In the genomic region with DNA sequence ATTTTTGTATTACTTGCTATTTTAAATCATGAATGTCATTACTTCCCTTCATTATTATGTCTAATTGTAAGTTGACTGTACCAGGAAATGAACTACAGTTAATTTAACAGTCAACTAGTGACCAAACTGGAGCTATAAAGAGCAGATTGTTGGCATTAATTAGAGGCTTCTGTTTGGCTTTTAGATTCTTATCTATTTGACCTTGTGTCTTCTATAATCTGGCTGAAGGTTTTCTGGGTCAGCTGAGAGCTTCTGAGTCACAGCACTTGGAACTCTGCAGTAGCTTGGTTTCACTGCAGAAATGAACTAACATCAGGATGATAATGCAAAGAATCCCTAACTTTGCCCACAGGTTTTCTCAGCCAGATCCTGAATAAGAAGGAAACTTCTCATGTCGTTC, we compare ENCODE assay signal across 1 cellular context.
TF ChIP-seq lines count a peak whose summit lies in the region.

No MANE protein-coding gene starts in this region.

TF ChIP-seq in HepG2, 621 proteins besides CTCF, POLR2A, EP300 and RAD21 (continued from another document):
- TF ChIP-seq, protein P1, sequence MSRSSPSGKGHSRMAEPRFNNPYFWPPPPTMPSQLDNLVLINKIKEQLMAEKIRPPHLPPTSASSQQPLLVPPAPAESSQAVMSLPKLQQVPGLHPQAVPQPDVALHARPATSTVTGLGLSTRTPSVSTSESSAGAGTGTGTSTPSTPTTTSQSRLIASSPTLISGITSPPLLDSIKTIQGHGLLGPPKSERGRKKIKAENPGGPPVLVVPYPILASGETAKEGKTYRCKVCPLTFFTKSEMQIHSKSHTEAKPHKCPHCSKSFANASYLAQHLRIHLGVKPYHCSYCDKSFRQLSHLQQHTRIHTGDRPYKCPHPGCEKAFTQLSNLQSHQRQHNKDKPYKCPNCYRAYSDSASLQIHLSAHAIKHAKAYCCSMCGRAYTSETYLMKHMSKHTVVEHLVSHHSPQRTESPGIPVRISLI (CRISPR knock-in tag; IDR thresholded peaks at IDR 0.05; ENCODE audit: borderline replicate concordance) = no peak
